ENCODE assay signal across 21 cellular contexts in the genomic region with DNA sequence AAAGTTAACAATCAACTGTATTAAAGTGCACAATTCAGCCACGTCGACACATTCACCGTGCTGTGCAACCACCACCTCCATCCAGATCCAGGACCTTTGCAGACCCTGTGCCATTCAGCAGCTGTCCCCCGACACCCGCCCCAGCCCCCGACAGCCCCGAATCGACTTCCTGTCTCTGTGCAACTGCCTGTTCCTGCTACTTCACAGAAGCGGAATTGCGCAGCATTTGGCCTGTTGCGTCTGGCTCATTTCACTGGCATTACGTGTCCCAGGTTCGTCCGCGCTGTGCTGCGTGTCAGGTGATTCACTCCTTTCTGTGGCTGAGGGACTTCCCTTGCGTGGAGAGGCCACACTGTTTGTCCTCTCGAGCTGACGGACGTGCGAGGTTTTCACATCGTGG.
"Had no signal": no experiment of that assay in that cellular context is flagged by ENCODE, and none has a peak within 500 bp of the region (broad histone marks: within the 10 kb centered on the region; RNA-seq: fewer than 3 reads in every experiment).

No MANE protein-coding gene starts in this region.

- FAIRE-seq: colon, endometrium, pancreas, small intestine had no signal

- H3K4me3 ChIP-seq: gastrocnemius medialis, pancreas, psoas muscle, suprapubic skin, thyroid gland, upper lobe of left lung, uterus had no signal

- H3K4me1 ChIP-seq: gastrocnemius medialis, pancreas, psoas muscle, uterus had no signal

- DNase-seq: effector memory CD4-positive, alpha-beta T cell; gastrocnemius medialis; immature natural killer cell; left colon; left ventricle myocardium superior; mesendoderm; naive B cell; occipital lobe; retina; small intestine; stimulated activated CD4-positive, alpha-beta T cell treated with anti-CD3 and anti-CD28 coated beads, Interleukin-2, amount 100 ng/mL, for 48 hours; stimulated activated naive CD4-positive, alpha-beta T cell treated with Interleukin-2 at 50 U/mL for 16 hours; thyroid gland; upper lobe of left lung; uterus had no signal

- H3K9me3 ChIP-seq: pancreas, psoas muscle, thyroid gland had no signal

- H3K36me3 ChIP-seq: gastrocnemius medialis, pancreas, suprapubic skin, thyroid gland, upper lobe of left lung, uterus had no signal

- H3K27ac ChIP-seq: gastrocnemius medialis, pancreas, psoas muscle, suprapubic skin, thyroid gland, upper lobe of left lung, uterus had no signal

- H3K27me3 ChIP-seq: gastrocnemius medialis, pancreas, suprapubic skin, thyroid gland, upper lobe of left lung, uterus had no signal

- ATAC-seq: esophagus mucosa, gastrocnemius medialis, left colon, left ventricle myocardium superior, pancreas, psoas muscle had no signal
